In the genomic region with DNA sequence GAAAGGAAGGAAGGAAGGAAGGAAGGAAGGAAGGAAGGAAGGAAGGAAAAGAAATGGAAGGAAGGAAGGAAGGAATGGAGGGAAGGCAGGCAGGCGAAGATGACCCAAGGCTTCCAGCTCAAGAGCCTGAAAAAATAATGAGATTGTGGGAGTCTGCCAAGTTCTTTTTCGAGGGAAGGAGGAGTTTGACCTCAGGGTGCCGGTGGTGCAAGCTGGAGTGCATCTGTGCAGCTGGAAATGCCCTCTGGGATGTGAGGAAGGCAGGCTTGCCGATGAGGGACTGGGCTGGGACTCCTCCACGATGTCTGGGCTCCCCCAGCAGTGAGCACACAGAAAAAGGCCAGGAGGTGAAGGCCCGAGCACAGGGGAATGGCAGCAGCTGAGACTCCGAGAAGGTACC, we compare ENCODE assay signal across 15 cellular contexts.
DNase-seq lines count a peak whose midpoint lies in the region; ATAC-seq and TF ChIP-seq lines count a peak whose summit lies in the region.
"Had no signal": no experiment of that assay in that cellular context is flagged by ENCODE, and none has a peak within 500 bp of the region (broad histone marks: within the 10 kb centered on the region; RNA-seq: fewer than 3 reads in every experiment).

No MANE protein-coding gene starts in this region.

- peak overlapping the region; percentile 21 for H2BK15ac ChIP-seq in neuronal stem cell (ENCODE audit: low read length)

- H3K4me3 ChIP-seq in AG10803 (ENCODE audit: low read length) = no peak overlapping the region
- H3K4me3 ChIP-seq in gastroesophageal sphincter = no peak overlapping the region
- H3K4me3 ChIP-seq in neuronal stem cell (ENCODE audit: low read length in 2 of 2) = no peak overlapping the region
- no peak overlapping the region for H3K4me3 ChIP-seq in esophagus squamous epithelium
- H3K4me3 ChIP-seq in vagina = no peak overlapping the region
- H3K4me3 ChIP-seq: GM23248, lower lobe of right lung, spleen had no signal

- no peak overlapping the region for H2BK5ac ChIP-seq in neuronal stem cell (ENCODE audit: low read length)

- peak overlapping the region; percentile 70 for H3K18ac ChIP-seq in neuronal stem cell (ENCODE audit: low read length)

- H3K36me3 Mint-ChIP-seq in activated T-cell treated with anti-CD3 and anti-CD28 coated beads, Interleukin-2, amount 50 U/mL, for 72 hours (ENCODE audit: insufficient read depth in 2 of 2) = no peaks in the 10 kb centered on the region

- H3K4me1 Mint-ChIP-seq in activated T-cell treated with anti-CD3 and anti-CD28 coated beads, Interleukin-2, amount 50 U/mL, for 72 hours (ENCODE audit: low read depth) = peaks cover 6% of the 10 kb centered on the region
- H3K4me1 Mint-ChIP-seq: activated B cell treated with CpG ODN at 0.5 μM for 24 hours had no signal

- no peak overlapping the region for H4K8ac ChIP-seq in neuronal stem cell (ENCODE audit: low read depth, low read length)

- H3K4me3 Mint-ChIP-seq in activated T-cell treated with anti-CD3 and anti-CD28 coated beads, Interleukin-2, amount 50 U/mL, for 72 hours = no peak overlapping the region
- H3K4me3 Mint-ChIP-seq: activated B cell treated with CpG ODN at 0.5 μM for 24 hours had no signal

- POLR2A ChIA-PET in RWPE1 (lab: Yijun Ruan, JAX; ENCODE audit: low non-redundant PET) = no interaction called here

- H3K27ac Mint-ChIP-seq in activated T-cell treated with anti-CD3 and anti-CD28 coated beads, Interleukin-2, amount 50 U/mL, for 72 hours = no peak overlapping the region
- H3K27ac Mint-ChIP-seq: activated B cell treated with CpG ODN at 0.5 μM for 24 hours had no signal

- H3K23ac ChIP-seq in neuronal stem cell (ENCODE audit: low read depth, low read length, poor library complexity) = no peak overlapping the region

- no peak overlapping the region for H2AFZ ChIP-seq in neuronal stem cell (ENCODE audit: low read length)
- H2AFZ ChIP-seq: GM23248 had no signal

- TF ChIP-seq POLR2A in gastroesophageal sphincter (IDR thresholded peaks at IDR 0.05) (no peak), esophagus squamous epithelium (IDR thresholded peaks at IDR 0.05) (no peak), vagina (IDR thresholded peaks at IDR 0.05) (no peak)

- H3K27ac ChIP-seq in RWPE1 (peak overlapping the region; percentile 82), gastroesophageal sphincter (no peak overlapping the region), neuronal stem cell (replicated peaks; ENCODE audit: low read length) (no peak overlapping the region), esophagus squamous epithelium (no peak overlapping the region), vagina (no peak overlapping the region)
- H3K27ac ChIP-seq: GM23248, lower lobe of right lung, spleen had no signal

- peaks cover 0 to 12% (median 7%) of the 10 kb centered on the region in 3 donors for H3K4me1 ChIP-seq in gastroesophageal sphincter
- peaks cover 0 to 12% of the 10 kb centered on the region in 2 donors for H3K4me1 ChIP-seq in neuronal stem cell (ENCODE audit: control insufficient read depth in 2 of 2, insufficient read depth in 1 of 2, low read depth in 1 of 2, low read length in 2 of 2)
- peaks cover 0 to 9% (median under 1%) of the 10 kb centered on the region in 3 donors for H3K4me1 ChIP-seq in esophagus squamous epithelium
- no peaks in the 10 kb centered on the region for H3K4me1 ChIP-seq in vagina

- intact Hi-C loops in esophagus squamous epithelium (cut with DNase I) = no loop called here
- intact Hi-C loops in vagina (cut with DNase I) = no loop called here

- no peak overlapping the region for H3K4ac ChIP-seq in neuronal stem cell (ENCODE audit: low read length)

- no peak for TF ChIP-seq EP300 in gastroesophageal sphincter (IDR thresholded peaks at IDR 0.05)

- peak; percentile 35 for DNase-seq in AG10803 (ENCODE audit: low read depth)
- no peak for DNase-seq in RWPE1 (ENCODE audit: low spot score)
- no peak for DNase-seq in neuronal stem cell (ENCODE audit: low spot score)
- no peak for DNase-seq in activated T-cell treated with anti-CD3 and anti-CD28 coated beads, Interleukin-2, amount 50 U/mL, for 72 hours
- DNase-seq in esophagus squamous epithelium (lab: John Stamatoyannopoulos, UW) = no peak
- DNase-seq in vagina (ENCODE audit: extremely low spot score in 2 of 2) = no peak
- DNase-seq: activated B cell treated with CpG ODN at 0.5 μM for 24 hours, GM23248, hypothalamus, lower lobe of right lung, NCI-H1436, NCI-H524, spleen had no signal

- H3K4me2 ChIP-seq in neuronal stem cell (ENCODE audit: insufficient read depth, low read length, poor library complexity, severe bottlenecking) = no peak overlapping the region

- no peak overlapping the region for H3K9ac ChIP-seq in neuronal stem cell (ENCODE audit: low read depth, low read length, poor library complexity)
- H3K9ac ChIP-seq: GM23248 had no signal

- H3K9me3 ChIP-seq in gastroesophageal sphincter (no peaks in the 10 kb centered on the region), neuronal stem cell (replicated peaks in 1 of 2; ENCODE audit: control insufficient read depth in 2 of 2, insufficient read depth in 1 of 2, low read depth in 1 of 2, low read length in 2 of 2) (no peaks in the 10 kb centered on the region), esophagus squamous epithelium (no peaks in the 10 kb centered on the region), vagina (no peaks in the 10 kb centered on the region)
- H3K9me3 ChIP-seq: lower lobe of right lung, spleen had no signal

- H2AK5ac ChIP-seq in neuronal stem cell (ENCODE audit: low read depth, low read length) = no peak overlapping the region

- no peaks in the 10 kb centered on the region for H3K79me1 ChIP-seq in neuronal stem cell (ENCODE audit: low read depth, low read length)

- peak; percentile 47 for ATAC-seq in gastroesophageal sphincter
- no peak for ATAC-seq in activated T-cell treated with anti-CD3 and anti-CD28 coated beads, Interleukin-2, amount 50 U/mL, for 72 hours (replicated peaks in 1 of 2)
- no peak for ATAC-seq in HG02973 (IDR thresholded peaks at IDR 0.05; ENCODE audit: unreplicated experiment)

- 0 to 15% methylated on average over 1 to 7 of the region's 7 CpGs for WGBS in gastroesophageal sphincter (ENCODE audit: low coverage in 1 of 2), 2 donors
- no CpG with 5 or more reads among the region's 7 CpGs for WGBS in neuronal stem cell (ENCODE audit: extremely low coverage in 2 of 2, insufficient read length in 2 of 2, insufficient replicate concordance in 1 of 2), 2 donors
- 44 to 54% methylated on average over 6 to 7 of the region's 7 CpGs for WGBS in esophagus squamous epithelium, 2 donors

- H4K91ac ChIP-seq in neuronal stem cell (ENCODE audit: low read depth, low read length, poor library complexity) = no peak overlapping the region

- H2BK120ac ChIP-seq in neuronal stem cell (ENCODE audit: low read depth, low read length) = no peak overlapping the region

- no peak overlapping the region for H2BK12ac ChIP-seq in neuronal stem cell (ENCODE audit: low read length)

- H3K9me3 Mint-ChIP-seq in activated T-cell treated with anti-CD3 and anti-CD28 coated beads, Interleukin-2, amount 50 U/mL, for 72 hours = no peaks in the 10 kb centered on the region
- H3K9me3 Mint-ChIP-seq: activated B cell treated with CpG ODN at 0.5 μM for 24 hours had no signal

- H3K36me3 ChIP-seq in gastroesophageal sphincter = no peaks in the 10 kb centered on the region
- no peaks in the 10 kb centered on the region for H3K36me3 ChIP-seq in neuronal stem cell (replicated peaks in 1 of 2; ENCODE audit: control insufficient read depth in 2 of 2, insufficient read depth in 2 of 2, low read length in 2 of 2)
- H3K36me3 ChIP-seq in esophagus squamous epithelium = no peaks in the 10 kb centered on the region
- H3K36me3 ChIP-seq in vagina = no peaks in the 10 kb centered on the region
- H3K36me3 ChIP-seq: lower lobe of right lung, spleen had no signal

- peaks cover 62% of the 10 kb centered on the region for H3K27me3 Mint-ChIP-seq in activated T-cell treated with anti-CD3 and anti-CD28 coated beads, Interleukin-2, amount 50 U/mL, for 72 hours (ENCODE audit: low read depth)

- no peaks in the 10 kb centered on the region for H3K27me3 ChIP-seq in gastroesophageal sphincter
- H3K27me3 ChIP-seq in neuronal stem cell (ENCODE audit: control insufficient read depth in 3 of 3, insufficient read depth in 3 of 3, low read depth in 1 of 3, low read length in 3 of 3) = peaks cover 0 to 11% (median 0%) of the 10 kb centered on the region in 3 experiments
- H3K27me3 ChIP-seq in esophagus squamous epithelium = peaks cover 0 to 16% (median 0%) of the 10 kb centered on the region in 4 donors
- H3K27me3 ChIP-seq in vagina = no peaks in the 10 kb centered on the region

- H3K14ac ChIP-seq in neuronal stem cell (ENCODE audit: low read length) = no peak overlapping the region

- TF ChIP-seq CTCF in AG10803 (conservative IDR thresholded peaks at IDR 0.05; ENCODE audit: low read length) = no peak
- no peak for TF ChIP-seq CTCF in RWPE1 (conservative IDR thresholded peaks at IDR 0.05; ENCODE audit: low read depth)
- TF ChIP-seq CTCF in gastroesophageal sphincter (IDR thresholded peaks at IDR 0.05) = no peak
- no peak for TF ChIP-seq CTCF in esophagus squamous epithelium (IDR thresholded peaks at IDR 0.05)
- TF ChIP-seq CTCF in vagina (IDR thresholded peaks at IDR 0.05) = no peak

- CTCF ChIA-PET in RWPE1 (lab: Yijun Ruan, JAX) = interaction anchor here (0.6 to 2.5 kb wide), 4 partner anchors 91 to 360 kb away, joined by 3 to 9 read pairs (median 4); no protein-coding TSS in a partner anchor
